Comparison of ENCODE assay signal across 1 cellular context in the genomic region with DNA sequence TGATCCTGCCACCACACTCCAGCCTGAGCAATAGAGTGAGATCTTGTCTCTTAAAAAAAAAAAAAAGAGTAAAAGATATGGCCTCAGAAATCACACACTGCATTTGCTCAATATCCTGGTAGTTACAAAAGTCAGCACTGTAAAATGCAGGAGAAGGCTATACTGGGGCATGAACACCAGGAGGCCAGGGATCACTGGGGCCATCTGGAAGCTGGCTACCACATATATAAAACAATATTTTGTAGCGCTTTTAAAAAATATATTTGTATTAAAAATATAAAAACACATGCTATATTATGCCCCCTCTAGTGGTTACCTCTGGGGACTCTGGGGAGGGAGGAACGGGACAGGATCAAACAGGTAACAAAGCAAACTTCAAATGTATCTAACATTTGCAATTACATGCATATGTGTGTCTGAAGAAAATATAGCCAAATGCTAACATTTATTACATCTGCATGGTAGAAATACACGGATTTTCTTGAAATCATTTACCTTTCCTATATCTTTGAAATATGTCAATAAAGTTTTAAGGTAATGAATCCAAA.
TF ChIP-seq lines count a peak whose summit lies in the region.

No MANE protein-coding gene starts in this region.

TF ChIP-seq in IMR-90, 13 proteins besides CTCF, POLR2A, EP300 and RAD21:
- no peak for TF ChIP-seq MAFK (IDR thresholded peaks at IDR 0.05; ENCODE audit: low read depth, low read length)
TF ChIP-seq in IMR-90: peak in this region for 0.
